Comparison of ENCODE assay signal across 18 cellular contexts in genomic region chr10:22791655-22792054, GRCh38.
"Had no signal": no experiment of that assay in that cellular context is flagged by ENCODE, and none has a peak within 500 bp of the region (broad histone marks: within the 10 kb centered on the region; RNA-seq: fewer than 3 reads in every experiment).

No MANE protein-coding gene starts in this region.

- H3K4me1 ChIP-seq: adrenal gland, breast epithelium, esophagus muscularis mucosa, gastroesophageal sphincter, heart left ventricle, left lung, spleen, upper lobe of left lung had no signal

- H3K27ac ChIP-seq: adrenal gland, breast epithelium, esophagus muscularis mucosa, gastroesophageal sphincter, heart left ventricle, left lung, spleen, thoracic aorta, upper lobe of left lung, WERI-Rb-1 had no signal

- H3K9me3 ChIP-seq: adrenal gland, breast epithelium, esophagus muscularis mucosa, gastroesophageal sphincter, left lung, spleen, thoracic aorta, upper lobe of left lung had no signal

- ATAC-seq: gastroesophageal sphincter; heart left ventricle; left lung; stimulated activated memory B cell treated with anti-CD40 and anti-IgM and Interleukin-4, amounts not matched to agents 10 μg/mL and 1 μg/mL and 100 μg/mL, for 72 hours had no signal

- DNase-seq: activated CD4-positive, alpha-beta T cell treated with anti-CD3 and anti-CD28 coated beads, Interleukin-2, amount 50 U/mL, for 48 hours; activated gamma-delta T cell; adrenal gland; effector CD4-positive, alpha-beta T cell; heart left ventricle; left lung; midbrain; nucleus accumbens; posterior cingulate gyrus; spleen; stimulated activated CD4-positive, alpha-beta T cell treated with anti-CD3 and anti-CD28 coated beads, Interleukin-4, amount 100 ng/mL, for 4 hours; upper lobe of left lung; WERI-Rb-1 had no signal

- H3K36me3 ChIP-seq: adrenal gland, breast epithelium, esophagus muscularis mucosa, gastroesophageal sphincter, heart left ventricle, left lung, spleen, thoracic aorta, upper lobe of left lung, WERI-Rb-1 had no signal

- H3K27me3 ChIP-seq: adrenal gland, breast epithelium, esophagus muscularis mucosa, gastroesophageal sphincter, left lung, spleen, upper lobe of left lung had no signal

- H3K4me3 ChIP-seq: adrenal gland, breast epithelium, esophagus muscularis mucosa, gastroesophageal sphincter, heart left ventricle, left lung, spleen, thoracic aorta, upper lobe of left lung had no signal
